12 cellular contexts compared by ENCODE assay signal in the genomic region with DNA sequence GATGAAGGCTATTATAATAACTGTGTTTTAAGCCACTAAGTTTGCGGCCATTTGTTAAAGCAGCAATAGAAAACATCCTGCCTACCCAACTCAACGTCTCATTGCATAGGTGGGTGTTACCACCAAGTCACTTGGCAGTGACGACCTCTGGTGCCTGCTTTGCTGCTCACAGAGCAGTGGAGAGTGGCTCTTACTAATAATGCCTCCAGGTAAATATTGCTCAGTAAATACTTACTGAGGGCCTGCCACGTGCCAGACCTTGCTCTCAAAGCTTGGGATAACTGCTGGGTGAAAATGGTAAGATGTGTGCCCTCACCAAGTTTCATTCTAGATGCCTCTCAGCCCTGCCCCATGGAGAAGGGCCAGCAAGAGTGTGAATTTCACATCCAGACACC. TPM values are rescaled to one million over a fixed set of nuclear protein-coding genes. Genes with fewer than 3 reads are reported as not detected.
DNase-seq lines count a peak whose midpoint lies in the region; ATAC-seq and TF ChIP-seq lines count a peak whose summit lies in the region.
"Had no signal": no experiment of that assay in that cellular context is flagged by ENCODE, and none has a peak within 500 bp of the region (broad histone marks: within the 10 kb centered on the region; RNA-seq: fewer than 3 reads in every experiment).

No MANE protein-coding gene starts in this region.

- H3K9me3 ChIP-seq in H9 (ENCODE audit: control insufficient read depth, low read depth, low read length) (no peaks in the 10 kb centered on the region), neural progenitor cell (ENCODE audit: low read depth) (no peaks in the 10 kb centered on the region)

- H3K36me3 ChIP-seq in neural progenitor cell, result no peaks in the 10 kb centered on the region

- H3K4ac ChIP-seq in H9 (ENCODE audit: low read depth, low read length), result no peak overlapping the region

- H3K27me3 ChIP-seq in H9 (ENCODE audit: insufficient read depth, low read length) (no peaks in the 10 kb centered on the region), neural progenitor cell (no peaks in the 10 kb centered on the region)

- H4K20me1 ChIP-seq in H9 (ENCODE audit: control insufficient read depth, insufficient read depth, insufficient read length) (no peaks in the 10 kb centered on the region), neural progenitor cell (ENCODE audit: low read depth) (peaks cover 31% of the 10 kb centered on the region)

- peaks cover 32% of the 10 kb centered on the region for H3F3A ChIP-seq in neural progenitor cell (ENCODE audit: low read depth)

- no peak overlapping the region for H3K4me3 Mint-ChIP-seq in H9
- H3K4me3 Mint-ChIP-seq in activated T-helper 17 cell treated with anti-CD3 and anti-CD28 coated beads, Interleukin-2, amount 50 U/mL, for 72 hours, result no peak overlapping the region
- H3K4me3 Mint-ChIP-seq in neural progenitor cell, result no peak overlapping the region

- no peaks in the 10 kb centered on the region for H3K27me3 Mint-ChIP-seq in H9 (ENCODE audit: low read depth)
- H3K27me3 Mint-ChIP-seq in activated T-helper 17 cell treated with anti-CD3 and anti-CD28 coated beads, Interleukin-2, amount 50 U/mL, for 72 hours, result no peaks in the 10 kb centered on the region
- H3K27me3 Mint-ChIP-seq in neural progenitor cell (ENCODE audit: insufficient read depth, low read depth), result peaks cover 4% of the 10 kb centered on the region

- no peak overlapping the region for H4K8ac ChIP-seq in H9 (replicated peaks; ENCODE audit: insufficient read length, low read depth, low read length)

- H4K91ac ChIP-seq in H9 (ENCODE audit: insufficient read length, low read depth, low read length), result no peak overlapping the region

- H3K79me1 ChIP-seq in H9 (ENCODE audit: insufficient read depth, low read depth, low read length, poor library complexity, severe bottlenecking), result peaks cover 2% of the 10 kb centered on the region

- H3K36me3 Mint-ChIP-seq in H9 (ENCODE audit: insufficient read depth in 1 of 3, low read depth in 3 of 3) (peaks cover 4 to 12% (median 9%) of the 10 kb centered on the region in 3 experiments; a peak in 5 of 7 replicates), neural progenitor cell (peaks cover 6% of the 10 kb centered on the region)
- no peaks in the 10 kb centered on the region for H3K36me3 Mint-ChIP-seq in activated T-helper 17 cell treated with anti-CD3 and anti-CD28 coated beads, Interleukin-2, amount 50 U/mL, for 72 hours (ENCODE audit: low read depth)

- DNase-seq in H9 (no peak), left lobe of liver (ENCODE audit: low spot score) (no peak), dermis blood vessel endothelial cell (no peak), neural progenitor cell (ENCODE audit: low spot score) (no peak)
- DNase-seq in effector CD8-positive, alpha-beta T cell (lab: John Stamatoyannopoulos, UW), result no peak
- DNase-seq: HCEC 1CT, MM.1S, T1000 had no signal

- ATAC-seq in activated T-helper 17 cell treated with anti-CD3 and anti-CD28 coated beads, Interleukin-2, amount 50 U/mL, for 72 hours (replicated peaks), result no peak
- ATAC-seq in left lobe of liver, result peak; percentile 23
- no peak for ATAC-seq in SK-N-SH treated with all-trans-retinoic acid at 6 μM for 48 hours

- H2BK20ac ChIP-seq in H9 (ENCODE audit: low read depth, low read length, poor library complexity, severe bottlenecking), result no peak overlapping the region

- H3T11ph ChIP-seq in H9 (ENCODE audit: low read length), result no peak overlapping the region

- no peak overlapping the region for H2BK15ac ChIP-seq in H9 (ENCODE audit: low read depth, low read length)

- H3K23ac ChIP-seq in H9 (ENCODE audit: insufficient read length, low read depth, low read length), result no peak overlapping the region

- no peak overlapping the region for H4K5ac ChIP-seq in H9 (ENCODE audit: insufficient read length, low read depth, low read length)

- H3K27ac ChIP-seq in C4-2B (peak overlapping the region; percentile 55), H9 (ENCODE audit: insufficient read length, low read depth, low read length) (no peak overlapping the region), neural progenitor cell (no peak overlapping the region)
- H3K27ac ChIP-seq: coronary artery had no signal

- H2AFZ ChIP-seq in H9 (ENCODE audit: low read length) (no peak overlapping the region), neural progenitor cell (replicated peaks) (no peak overlapping the region)

- H3K9ac ChIP-seq in H9 (ENCODE audit: extremely low read depth, insufficient read length, low read length) (no peak overlapping the region), neural progenitor cell (no peak overlapping the region)

- WGBS in H9 (ENCODE audit: extremely low coverage, insufficient read length, low lambda C conversion rate), result no CpG with 5 or more reads among the region's 4 CpGs

- H3K56ac ChIP-seq in H9 (ENCODE audit: insufficient read length, low read depth, low read length), result no peak overlapping the region

- peaks cover 18% of the 10 kb centered on the region for H3K4me1 ChIP-seq in H9 (ENCODE audit: insufficient read depth, low read length)
- peaks cover 67% of the 10 kb centered on the region for H3K4me1 ChIP-seq in neural progenitor cell

- H3K79me2 ChIP-seq in H9 (ENCODE audit: insufficient read depth, low read length) (peaks cover 11% of the 10 kb centered on the region), neural progenitor cell (ENCODE audit: low read depth) (peaks cover 98% of the 10 kb centered on the region)

- H3K4me1 Mint-ChIP-seq in H9, result peaks cover 72 to 78% of the 10 kb centered on the region in 2 experiments
- peaks cover 47% of the 10 kb centered on the region for H3K4me1 Mint-ChIP-seq in activated T-helper 17 cell treated with anti-CD3 and anti-CD28 coated beads, Interleukin-2, amount 50 U/mL, for 72 hours
- H3K4me1 Mint-ChIP-seq in neural progenitor cell, result peaks cover 41% of the 10 kb centered on the region

- no peak overlapping the region for H2BK120ac ChIP-seq in H9 (ENCODE audit: low read depth, low read length, poor library complexity, severe bottlenecking)

- no peak overlapping the region for H2AK5ac ChIP-seq in H9 (ENCODE audit: insufficient read length, low read length)

- H3K4me2 ChIP-seq in H9 (ENCODE audit: insufficient read depth, insufficient read length, low read length) (no peak overlapping the region), neural progenitor cell (no peak overlapping the region)

- no peaks in the 10 kb centered on the region for H3K9me3 Mint-ChIP-seq in H9
- H3K9me3 Mint-ChIP-seq in activated T-helper 17 cell treated with anti-CD3 and anti-CD28 coated beads, Interleukin-2, amount 50 U/mL, for 72 hours, result no peaks in the 10 kb centered on the region
- peaks cover 2% of the 10 kb centered on the region for H3K9me3 Mint-ChIP-seq in neural progenitor cell

- no peak overlapping the region for H3K18ac ChIP-seq in H9 (ENCODE audit: insufficient read length, low read depth, low read length)

- no peak overlapping the region for H3K4me3 ChIP-seq in neural progenitor cell
- H3K4me3 ChIP-seq: coronary artery had no signal

- no peak overlapping the region for H3K14ac ChIP-seq in H9 (ENCODE audit: insufficient read depth, low read length)

- H2BK12ac ChIP-seq in H9 (ENCODE audit: insufficient read length, low read depth, low read length), result no peak overlapping the region

- H2BK5ac ChIP-seq in H9 (ENCODE audit: insufficient read length, low read length), result no peak overlapping the region

- H3K27ac Mint-ChIP-seq in H9, result peak overlapping the region in 2 of 3 experiments; percentile 37 to 54; a peak in 3 of 7 replicates
- peak overlapping the region; percentile 65 for H3K27ac Mint-ChIP-seq in activated T-helper 17 cell treated with anti-CD3 and anti-CD28 coated beads, Interleukin-2, amount 50 U/mL, for 72 hours
- H3K27ac Mint-ChIP-seq in neural progenitor cell, result no peak overlapping the region

- TF ChIP-seq CTCF in C4-2B (conservative IDR thresholded peaks at IDR 0.05), result peak; percentile 17
- TF ChIP-seq CTCF in H9 (conservative IDR thresholded peaks at IDR 0.05), result no peak
- no peak for TF ChIP-seq CTCF in neural progenitor cell (IDR thresholded peaks at IDR 0.05)

- H3K23me2 ChIP-seq in H9 (ENCODE audit: insufficient read length, low read depth, low read length, poor library complexity, severe bottlenecking), result no peaks in the 10 kb centered on the region

TF ChIP-seq in SK-N-SH treated with all-trans-retinoic acid at 6 μM for 48 hours, 23 proteins besides CTCF, POLR2A, EP300 and RAD21:
- TF ChIP-seq ZNF565 (CRISPR knock-in tag; conservative IDR thresholded peaks at IDR 0.05; ENCODE audit: low read depth) (no peak), ZNF70 (CRISPR knock-in tag; IDR thresholded peaks at IDR 0.05) (no peak), POU6F1 (CRISPR knock-in tag; IDR thresholded peaks at IDR 0.05; ENCODE audit: borderline replicate concordance, low read depth) (no peak), CSDC2 (CRISPR knock-in tag; IDR thresholded peaks at IDR 0.05) (no peak), ESRRG (CRISPR knock-in tag; IDR thresholded peaks at IDR 0.05) (no peak), BACH2 (CRISPR knock-in tag; IDR thresholded peaks at IDR 0.05; ENCODE audit: borderline replicate concordance) (no peak), ISL1 (CRISPR knock-in tag; IDR thresholded peaks at IDR 0.05) (no peak)

RNA-seq across cellular contexts. Expression of gene ITGA6, which starts 27.7 kb away (rescaled TPM):
- 78.3 and 78.9 TPM in 2 replicates for total RNA-seq in H9 (2021)
- 1 to 10 TPM; 2.2 to 4.9 TPM for total RNA-seq in activated T-helper 17 cell treated with anti-CD3 and anti-CD28 coated beads, Interleukin-2, amount 50 U/mL, for 72 hours
- total RNA-seq in left lobe of liver, result 13.5 TPM
- total RNA-seq in dermis blood vessel endothelial cell, result 338 and 347 TPM in 2 replicates
- total RNA-seq in neural progenitor cell (ENCODE audit: low replicate concordance), result 97.2 and 161 TPM in 2 replicates
